ENCODE assay signal across 21 cellular contexts in the genomic region with DNA sequence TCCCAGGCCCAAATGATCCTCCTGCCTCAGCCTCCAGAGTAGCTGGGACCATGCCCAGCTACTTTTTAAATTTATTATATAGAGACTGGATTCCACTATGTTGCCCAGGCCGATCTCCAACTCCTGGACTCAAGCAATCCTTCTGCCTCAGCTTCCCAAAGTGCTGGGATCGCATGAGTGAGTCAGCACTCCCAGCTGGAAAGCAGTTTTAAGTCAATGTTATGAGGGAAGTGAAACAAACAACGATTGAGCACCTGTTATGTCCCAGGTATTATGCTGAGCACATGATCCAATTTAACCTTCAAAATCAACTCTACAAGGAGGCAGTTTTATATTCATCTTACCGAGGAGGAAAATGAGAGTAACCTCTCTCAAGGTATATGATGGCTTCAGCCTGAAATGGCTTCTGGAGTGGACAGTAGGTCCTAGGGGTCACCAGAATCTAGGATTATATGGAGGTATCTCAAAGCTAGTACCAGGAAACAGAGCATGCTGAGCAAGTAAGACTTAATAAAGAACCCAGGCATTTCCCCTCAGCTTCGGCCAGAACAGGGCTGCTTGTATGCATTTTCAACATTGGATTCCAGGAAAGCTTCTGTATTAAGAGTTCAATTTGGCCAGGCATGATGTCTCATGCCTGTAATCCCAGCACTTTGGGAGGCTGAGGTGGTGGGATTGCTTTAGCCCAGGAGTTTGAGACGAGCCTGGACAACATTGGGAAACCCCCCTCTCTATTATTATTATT.
"Had no signal": no experiment of that assay in that cellular context is flagged by ENCODE, and none has a peak within 500 bp of the region (broad histone marks: within the 10 kb centered on the region; RNA-seq: fewer than 3 reads in every experiment).

No MANE protein-coding gene starts in this region.

- H3K4me1 Mint-ChIP-seq: activated CD4-positive, alpha-beta memory T cell treated with anti-CD3 and anti-CD28 coated beads, Interleukin-2, amount 10 ng/mL, durations not matched to agents 7 days and 5 days; central memory CD8-positive, alpha-beta T cell; natural killer cell had no signal

- H3K27me3 Mint-ChIP-seq: activated CD4-positive, alpha-beta memory T cell treated with anti-CD3 and anti-CD28 coated beads, Interleukin-2, amount 10 ng/mL, durations not matched to agents 7 days and 5 days had no signal

- H3K9me3 Mint-ChIP-seq: activated CD4-positive, alpha-beta memory T cell treated with anti-CD3 and anti-CD28 coated beads, Interleukin-2, amount 10 ng/mL, durations not matched to agents 7 days and 5 days; activated naive CD4-positive, alpha-beta T cell treated with anti-CD3 and anti-CD28 coated beads, Interleukin-2, amount 50 U/mL, for 72 hours; central memory CD8-positive, alpha-beta T cell; effector memory CD8-positive, alpha-beta T cell; memory B cell; natural killer cell; stimulated activated naive B cell treated with anti-CD40 and anti-IgM and Interleukin-4, amounts not matched to agents 10 μg/mL and 1 μg/mL and 100 μg/mL, for 72 hours had no signal

- H3K4me3 ChIP-seq: gastroesophageal sphincter, left lung, right atrium auricular region had no signal

- ATAC-seq: activated naive CD4-positive, alpha-beta T cell treated with anti-CD3 and anti-CD28 coated beads, Interleukin-2, amount 50 U/mL, for 72 hours; effector memory CD8-positive, alpha-beta T cell; gastroesophageal sphincter; left lung; natural killer cell; stimulated activated naive B cell treated with anti-CD40 and anti-IgM and Interleukin-4, amounts not matched to agents 10 μg/mL and 1 μg/mL and 100 μg/mL, for 72 hours; WTC11 had no signal

- H3K27ac Mint-ChIP-seq: activated CD4-positive, alpha-beta memory T cell treated with anti-CD3 and anti-CD28 coated beads, Interleukin-2, amount 10 ng/mL, durations not matched to agents 7 days and 5 days; activated naive CD4-positive, alpha-beta T cell treated with anti-CD3 and anti-CD28 coated beads, Interleukin-2, amount 50 U/mL, for 72 hours; effector memory CD8-positive, alpha-beta T cell; memory B cell; natural killer cell; stimulated activated naive B cell treated with anti-CD40 and anti-IgM and Interleukin-4, amounts not matched to agents 10 μg/mL and 1 μg/mL and 100 μg/mL, for 72 hours; WTC11 had no signal

- H3K27ac ChIP-seq: brain microvascular endothelial cell, gastroesophageal sphincter, left lung, right atrium auricular region had no signal

- DNase-seq: activated CD4-positive, alpha-beta memory T cell treated with anti-CD3 and anti-CD28 coated beads, Interleukin-2, amount 10 ng/mL, durations not matched to agents 7 days and 5 days; activated CD4-positive, alpha-beta T cell treated with anti-CD3 and anti-CD28 coated beads for 4 hours; activated gamma-delta T cell; activated T-cell treated with anti-CD3 and anti-CD28 coated beads, Interleukin-2, amount 50 U/mL, for 48 hours; amniotic stem cell; brain microvascular endothelial cell; effector memory CD8-positive, alpha-beta T cell; islet precursor cell; left lung; natural killer cell; stimulated activated CD4-positive, alpha-beta T cell treated with anti-CD3 and anti-CD28 coated beads, Interleukin-15, amount 100 ng/mL, for 24 hours; stimulated activated CD4-positive, alpha-beta T cell treated with anti-CD3 and anti-CD28 coated beads, Interleukin-4, amount 100 ng/mL, for 1 hour; stimulated activated naive B cell treated with anti-CD40 and anti-IgM and Interleukin-4, amounts not matched to agents 10 μg/mL and 1 μg/mL and 100 μg/mL, for 72 hours; T-helper 2 cell; trophoblast cell had no signal

- H3K4me1 ChIP-seq: gastroesophageal sphincter, right atrium auricular region had no signal

- H3K9me3 ChIP-seq: gastroesophageal sphincter, left lung, right atrium auricular region had no signal

- H3K4me3 Mint-ChIP-seq: activated CD4-positive, alpha-beta memory T cell treated with anti-CD3 and anti-CD28 coated beads, Interleukin-2, amount 10 ng/mL, durations not matched to agents 7 days and 5 days; central memory CD8-positive, alpha-beta T cell; effector memory CD8-positive, alpha-beta T cell; memory B cell; natural killer cell; stimulated activated naive B cell treated with anti-CD40 and anti-IgM and Interleukin-4, amounts not matched to agents 10 μg/mL and 1 μg/mL and 100 μg/mL, for 72 hours; WTC11 had no signal

- H3K27me3 ChIP-seq: brain microvascular endothelial cell, left lung, right atrium auricular region had no signal

- H3K36me3 ChIP-seq: brain microvascular endothelial cell, gastroesophageal sphincter, left lung, right atrium auricular region had no signal

- H3K36me3 Mint-ChIP-seq: activated naive CD4-positive, alpha-beta T cell treated with anti-CD3 and anti-CD28 coated beads, Interleukin-2, amount 50 U/mL, for 72 hours; memory B cell; natural killer cell; stimulated activated naive B cell treated with anti-CD40 and anti-IgM and Interleukin-4, amounts not matched to agents 10 μg/mL and 1 μg/mL and 100 μg/mL, for 72 hours had no signal
